13 cellular contexts compared by ENCODE assay signal in the genomic region with DNA sequence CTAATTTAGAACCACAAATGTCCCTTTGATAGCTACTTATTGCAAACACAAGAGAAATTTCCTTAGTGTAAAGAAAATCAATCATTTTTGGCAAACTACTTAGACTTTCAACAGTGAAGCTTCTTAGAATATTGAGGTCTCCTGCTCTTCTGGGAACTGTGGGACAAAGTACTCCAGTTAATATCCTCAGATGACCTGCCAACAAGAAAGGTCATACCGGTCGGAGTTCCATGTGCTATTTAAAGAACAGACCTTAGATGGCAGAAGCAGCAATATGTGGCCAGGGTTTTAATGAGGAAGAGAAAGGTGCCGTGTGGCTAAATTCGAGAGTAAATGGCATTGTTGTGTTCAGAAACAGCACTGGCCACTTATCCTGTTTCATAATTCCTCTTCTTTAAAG.
A peak's percentile ranks its signal among the peaks of the same experiment; 100 is the strongest.
DNase-seq lines count a peak whose midpoint lies in the region; ATAC-seq and TF ChIP-seq lines count a peak whose summit lies in the region.
"Had no signal": no experiment of that assay in that cellular context is flagged by ENCODE, and none has a peak within 500 bp of the region (broad histone marks: within the 10 kb centered on the region; RNA-seq: fewer than 3 reads in every experiment).

No MANE protein-coding gene starts in this region.

- no peaks in the 10 kb centered on the region for H3K9me3 Mint-ChIP-seq in activated CD4-positive, alpha-beta T cell treated with anti-CD3 and anti-CD28 coated beads, Interleukin-2, amount 10 ng/mL, durations not matched to agents 24 days and 14 days
- H3K9me3 Mint-ChIP-seq in activated naive CD8-positive, alpha-beta T cell treated with anti-CD3 and anti-CD28 coated beads, Interleukin-2, amount 10 ng/mL, durations not matched to agents 7 days and 5 days, result no peaks in the 10 kb centered on the region
- no peaks in the 10 kb centered on the region for H3K9me3 Mint-ChIP-seq in naive thymus-derived CD8-positive, alpha-beta T cell

- peak overlapping the region; percentile 71 for H3K27ac Mint-ChIP-seq in activated CD4-positive, alpha-beta T cell treated with anti-CD3 and anti-CD28 coated beads, Interleukin-2, amount 10 ng/mL, durations not matched to agents 24 days and 14 days
- H3K27ac Mint-ChIP-seq in activated naive CD8-positive, alpha-beta T cell treated with anti-CD3 and anti-CD28 coated beads, Interleukin-2, amount 10 ng/mL, durations not matched to agents 7 days and 5 days, result peak overlapping the region; percentile 90
- peak overlapping the region in 9 of 10 donors; percentile 58 to 100 (median 92) for H3K27ac Mint-ChIP-seq in naive thymus-derived CD8-positive, alpha-beta T cell

- no peak overlapping the region for H3K4me3 ChIP-seq in NB4 (ENCODE audit: low read depth, low read length)

- H3K4me1 Mint-ChIP-seq in activated CD4-positive, alpha-beta T cell treated with anti-CD3 and anti-CD28 coated beads, Interleukin-2, amount 10 ng/mL, durations not matched to agents 24 days and 14 days, result peaks cover 48% of the 10 kb centered on the region
- peaks cover 59% of the 10 kb centered on the region for H3K4me1 Mint-ChIP-seq in activated naive CD8-positive, alpha-beta T cell treated with anti-CD3 and anti-CD28 coated beads, Interleukin-2, amount 10 ng/mL, durations not matched to agents 7 days and 5 days
- H3K4me1 Mint-ChIP-seq in naive thymus-derived CD8-positive, alpha-beta T cell, result peaks cover 45 to 85% (median 81%) of the 10 kb centered on the region in 4 donors

- no peak for TF ChIP-seq CTCF in NB4 (IDR thresholded peaks at IDR 0.05; ENCODE audit: low read depth, low read length)

- TF ChIP-seq POLR2A in NB4 (IDR thresholded peaks at IDR 0.05; ENCODE audit: extremely low read depth, insufficient read length), result no peak

- intact Hi-C loops in activated CD4-positive, alpha-beta T cell treated with anti-CD3 and anti-CD28 coated beads, Interleukin-2, amount 10 ng/mL, durations not matched to agents 24 days and 14 days (cut with micrococcal nuclease), result loop anchor here (5.0 kb wide), 2 partner anchors 72 to 162 kb away; no protein-coding TSS in a partner anchor

- H3K27me3 Mint-ChIP-seq in activated CD4-positive, alpha-beta T cell treated with anti-CD3 and anti-CD28 coated beads, Interleukin-2, amount 10 ng/mL, durations not matched to agents 24 days and 14 days, result no peaks in the 10 kb centered on the region
- H3K27me3 Mint-ChIP-seq in activated naive CD8-positive, alpha-beta T cell treated with anti-CD3 and anti-CD28 coated beads, Interleukin-2, amount 10 ng/mL, durations not matched to agents 7 days and 5 days, result no peaks in the 10 kb centered on the region
- H3K27me3 Mint-ChIP-seq in naive thymus-derived CD8-positive, alpha-beta T cell, result no peaks in the 10 kb centered on the region

- DNase-seq in activated CD4-positive, alpha-beta T cell treated with anti-CD3 and anti-CD28 coated beads, Interleukin-2, amount 10 ng/mL, durations not matched to agents 24 days and 14 days, result no peak
- DNase-seq in activated CD4-positive, alpha-beta T cell treated with anti-CD3 and anti-CD28 coated beads for 4 hours, result no peak
- DNase-seq in NB4 (ENCODE audit: low read depth) (peak; percentile 73), RKO (ENCODE audit: low spot score) (no peak)
- DNase-seq in activated naive CD8-positive, alpha-beta T cell treated with anti-CD3 and anti-CD28 coated beads, Interleukin-2, amount 10 ng/mL, durations not matched to agents 7 days and 5 days, result no peak
- DNase-seq in naive thymus-derived CD8-positive, alpha-beta T cell, result no peak
- no peak for DNase-seq in central memory CD4-positive, alpha-beta T cell
- DNase-seq in effector CD8-positive, alpha-beta T cell (lab: John Stamatoyannopoulos, UW), result no peak
- DNase-seq: activated effector memory CD4-positive, alpha-beta T cell treated with Interleukin-2 at 50 U/mL for 16 hours; GOT3; hypothalamus; NCI-H345; WERI-Rb-1 had no signal

- POLR2A ChIA-PET in activated naive CD8-positive, alpha-beta T cell treated with anti-CD3 and anti-CD28 coated beads, Interleukin-2, amount 10 ng/mL, durations not matched to agents 7 days and 5 days (lab: Charles Lee), result interaction anchor here (0.6 to 6.8 kb wide), 10 partner anchors 8 to 203 kb away, joined by 3 to 59 read pairs (median 4); partner anchors contain the start of genes AMIGO2 and PCED1B
- POLR2A ChIA-PET in naive thymus-derived CD8-positive, alpha-beta T cell (lab: Charles Lee), result interaction anchor here (0.7 to 10.9 kb wide), 7 partner anchors 7 to 206 kb away, joined by 3 to 211 read pairs (median 5); partner anchors contain the start of genes AMIGO2 and PCED1B

- peaks cover 32% of the 10 kb centered on the region for H3K36me3 Mint-ChIP-seq in activated CD4-positive, alpha-beta T cell treated with anti-CD3 and anti-CD28 coated beads, Interleukin-2, amount 10 ng/mL, durations not matched to agents 24 days and 14 days (ENCODE audit: low read depth)
- peaks cover 22% of the 10 kb centered on the region for H3K36me3 Mint-ChIP-seq in activated naive CD8-positive, alpha-beta T cell treated with anti-CD3 and anti-CD28 coated beads, Interleukin-2, amount 10 ng/mL, durations not matched to agents 7 days and 5 days
- H3K36me3 Mint-ChIP-seq in naive thymus-derived CD8-positive, alpha-beta T cell, result peaks cover 3 to 9% (median 7%) of the 10 kb centered on the region in 3 donors

- ATAC-seq in activated naive CD8-positive, alpha-beta T cell treated with anti-CD3 and anti-CD28 coated beads, Interleukin-2, amount 10 ng/mL, durations not matched to agents 7 days and 5 days (ENCODE audit: low read depth), result no peak
- no peak for ATAC-seq in naive thymus-derived CD8-positive, alpha-beta T cell

- H3K4me3 Mint-ChIP-seq in activated CD4-positive, alpha-beta T cell treated with anti-CD3 and anti-CD28 coated beads, Interleukin-2, amount 10 ng/mL, durations not matched to agents 24 days and 14 days, result no peak overlapping the region
- peak overlapping the region; percentile 70 for H3K4me3 Mint-ChIP-seq in activated naive CD8-positive, alpha-beta T cell treated with anti-CD3 and anti-CD28 coated beads, Interleukin-2, amount 10 ng/mL, durations not matched to agents 7 days and 5 days
- H3K4me3 Mint-ChIP-seq in naive thymus-derived CD8-positive, alpha-beta T cell, result peak overlapping the region in 8 of 10 donors; percentile 52 to 87 (median 76)
